ENCODE assay signal across 8 cellular contexts in genomic region chr3:195542261-195542660, GRCh38. TPM values are rescaled to one million over a fixed set of nuclear protein-coding genes. Genes with fewer than 3 reads are reported as not detected.
DNase-seq lines count a peak whose midpoint lies in the region; ATAC-seq and TF ChIP-seq lines count a peak whose summit lies in the region.

No MANE protein-coding gene starts in this region.

- POLR2A ChIA-PET in Caco-2 (lab: Charles Lee), result interaction anchor here (0.5 to 1.9 kb wide), 3 partner anchors 10 to 268 kb away, joined by 3 to 6 read pairs (median 3); no protein-coding TSS in a partner anchor

- no peaks in the 10 kb centered on the region for H3K27me3 ChIP-seq in Caco-2 (replicated peaks; ENCODE audit: control insufficient read depth, insufficient read depth, low read length)
- peaks cover 27% of the 10 kb centered on the region for H3K27me3 ChIP-seq in HUES48 (ENCODE audit: control insufficient read depth, insufficient read depth, low read length)
- no peaks in the 10 kb centered on the region for H3K27me3 ChIP-seq in subcutaneous abdominal adipose tissue (ENCODE audit: control insufficient read depth in 5 of 5, insufficient read depth in 4 of 5, low read length in 5 of 5)

- CTCF ChIA-PET in Caco-2 (lab: Charles Lee), result interaction anchor here (0.6 to 2.5 kb wide), 3 partner anchors 20 to 271 kb away, joined by 3 to 13 read pairs (median 3); partner anchors contain the start of gene XXYLT1

- H3K27ac Mint-ChIP-seq in Caco-2 (ENCODE audit: unreplicated experiment), result peak overlapping the region; percentile 67
- H3K27ac Mint-ChIP-seq in activated T-helper 17 cell treated with anti-CD3 and anti-CD28 coated beads, Interleukin-2, amount 50 U/mL, for 72 hours, result peak overlapping the region; percentile 92

- H3K4me1 Mint-ChIP-seq in Caco-2 (ENCODE audit: low read depth, unreplicated experiment), result peaks cover 24% of the 10 kb centered on the region
- H3K4me1 Mint-ChIP-seq in activated T-helper 17 cell treated with anti-CD3 and anti-CD28 coated beads, Interleukin-2, amount 50 U/mL, for 72 hours, result peaks cover 45% of the 10 kb centered on the region

- TF ChIP-seq CTCF in Caco-2 (IDR thresholded peaks at IDR 0.05; ENCODE audit: insufficient read depth in 1 of 2, low read depth in 1 of 2, low read length in 1 of 2, severe bottlenecking in 1 of 2, unreplicated experiment in 1 of 2), result no peak

- no peak for DNase-seq in Caco-2
- DNase-seq in inferior parietal cortex (ENCODE audit: extremely low spot score), result peak; percentile 35
- no peak for DNase-seq in GM19240 (ENCODE audit: insufficient read length, low spot score)
- no peak for DNase-seq in dedifferentiated amniotic fluid mesenchymal stem cell (ENCODE audit: extremely low spot score)
- DNase-seq in putamen (ENCODE audit: low spot score), result no peak

- H3K27ac ChIP-seq in HUES48 (ENCODE audit: low read depth, low read length), result no peak overlapping the region
- H3K27ac ChIP-seq in subcutaneous abdominal adipose tissue (ENCODE audit: low read depth, low read length), result peak overlapping the region; percentile 80

- no peaks in the 10 kb centered on the region for H3K9me3 Mint-ChIP-seq in Caco-2 (ENCODE audit: unreplicated experiment)
- no peaks in the 10 kb centered on the region for H3K9me3 Mint-ChIP-seq in activated T-helper 17 cell treated with anti-CD3 and anti-CD28 coated beads, Interleukin-2, amount 50 U/mL, for 72 hours

- peak overlapping the region; percentile 67 for H3K4me3 Mint-ChIP-seq in Caco-2 (ENCODE audit: unreplicated experiment)
- peak overlapping the region; percentile 96 for H3K4me3 Mint-ChIP-seq in activated T-helper 17 cell treated with anti-CD3 and anti-CD28 coated beads, Interleukin-2, amount 50 U/mL, for 72 hours

- H3K4me1 ChIP-seq in Caco-2 (peaks cover 58% of the 10 kb centered on the region), HUES48 (ENCODE audit: control insufficient read depth, insufficient read depth, low read length) (peaks cover 14% of the 10 kb centered on the region), subcutaneous abdominal adipose tissue (ENCODE audit: control insufficient read depth in 5 of 5, insufficient read depth in 5 of 5, low read length in 5 of 5) (peaks cover 8 to 69% (median 46%) of the 10 kb centered on the region in 5 donors)

- peaks cover 16% of the 10 kb centered on the region for H3K36me3 Mint-ChIP-seq in Caco-2 (ENCODE audit: insufficient read depth, unreplicated experiment)
- H3K36me3 Mint-ChIP-seq in activated T-helper 17 cell treated with anti-CD3 and anti-CD28 coated beads, Interleukin-2, amount 50 U/mL, for 72 hours (ENCODE audit: low read depth), result peaks cover 52% of the 10 kb centered on the region

- no peaks in the 10 kb centered on the region for H3K9me3 ChIP-seq in Caco-2
- H3K9me3 ChIP-seq in HUES48 (ENCODE audit: control insufficient read depth, insufficient read depth, low read length), result no peaks in the 10 kb centered on the region
- H3K9me3 ChIP-seq in subcutaneous abdominal adipose tissue (ENCODE audit: control insufficient read depth in 5 of 5, low read length in 5 of 5), result no peaks in the 10 kb centered on the region

- H3K36me3 ChIP-seq in Caco-2 (ENCODE audit: control insufficient read depth, insufficient read depth, low read length) (no peaks in the 10 kb centered on the region), HUES48 (ENCODE audit: control insufficient read depth, insufficient read depth, low read length) (no peaks in the 10 kb centered on the region), subcutaneous abdominal adipose tissue (ENCODE audit: control insufficient read depth in 5 of 5, insufficient read depth in 5 of 5, low read length in 5 of 5) (no peaks in the 10 kb centered on the region)

- H3K9ac ChIP-seq in HUES48 (ENCODE audit: low read depth, low read length), result peak overlapping the region; percentile 76; the same call in 1 of the 2 replicates
- H3K9ac ChIP-seq in subcutaneous abdominal adipose tissue (ENCODE audit: low read length in 5 of 5), result peak overlapping the region; percentile 63 to 92 (median 80)

- intact Hi-C loops in Caco-2 (cut with micrococcal nuclease; ENCODE audit: unreplicated experiment), result no loop called here

- H3K4me3 ChIP-seq in Caco-2 (ENCODE audit: low read depth, low read length), result peak overlapping the region; percentile 79
- peak overlapping the region; percentile 93 for H3K4me3 ChIP-seq in HUES48 (ENCODE audit: low read depth, low read length)
- H3K4me3 ChIP-seq in subcutaneous abdominal adipose tissue (ENCODE audit: low read depth in 1 of 5, low read length in 5 of 5), result peak overlapping the region; percentile 76 to 92 (median 86)

- TSS peak; percentile 52 for BruUV-seq in Caco-2 (replicated peaks; lab: Mats Ljungman, UMichigan)

- no peaks in the 10 kb centered on the region for H3K27me3 Mint-ChIP-seq in Caco-2 (ENCODE audit: insufficient read depth, unreplicated experiment)
- H3K27me3 Mint-ChIP-seq in activated T-helper 17 cell treated with anti-CD3 and anti-CD28 coated beads, Interleukin-2, amount 50 U/mL, for 72 hours, result no peaks in the 10 kb centered on the region

- no peak for ATAC-seq in activated T-helper 17 cell treated with anti-CD3 and anti-CD28 coated beads, Interleukin-2, amount 50 U/mL, for 72 hours (replicated peaks)

RNA-seq across cellular contexts. Expression of gene PPP1R2, which starts 0.9 kb away (rescaled TPM):
- 135 and 150 TPM in 2 replicates for total RNA-seq in Caco-2 (2022)
- total RNA-seq in activated T-helper 17 cell treated with anti-CD3 and anti-CD28 coated beads, Interleukin-2, amount 50 U/mL, for 72 hours, result 100 to 1,000 TPM in 1 of 2 donors, 10 to 100 TPM in 1; 78.1 to 101 TPM

RNA-seq across cellular contexts. Expression of gene APOD, which starts 41.5 kb away (rescaled TPM):
- total RNA-seq in Caco-2 (2022), result 62.0 and 101 TPM in 2 replicates
- total RNA-seq in activated T-helper 17 cell treated with anti-CD3 and anti-CD28 coated beads, Interleukin-2, amount 50 U/mL, for 72 hours, result 1 to 10 TPM in 1 of 2 donors, not detected in 1; 4.2 TPM

Comparison
In these comparisons a context has a peak if more than half of its experiments do, and no peak if none do; other contexts are left out.
1. RNA of gene APOD, which starts 41.5 kb away (total RNA-seq): 62.0 to 101 TPM in Caco-2; 4.2 TPM in activated T-helper 17 cell treated with anti-CD3 and anti-CD28 coated beads, Interleukin-2, amount 50 U/mL, for 72 hours; every median in the first group is over 10 times any median in the second.
2. Peak in every context shown above with its lines, with median percentiles within 50 percentile points of each other: H3K4me3 ChIP-seq.